ENCODE assay signal across 8 cellular contexts in genomic region chr7:5231811-5232484, GRCh38. TPM values are rescaled to one million over a fixed set of nuclear protein-coding genes. Genes with fewer than 3 reads are reported as not detected.
DNase-seq lines count a peak whose midpoint lies in the region; ATAC-seq and TF ChIP-seq lines count a peak whose summit lies in the region.

No MANE protein-coding gene starts in this region.

- H3K9me3 Mint-ChIP-seq in activated CD4-positive, alpha-beta T cell treated with anti-CD3 and anti-CD28 coated beads, Interleukin-2, amount 10 ng/mL, durations not matched to agents 7 days and 5 days = no peaks in the 10 kb centered on the region
- no peaks in the 10 kb centered on the region for H3K9me3 Mint-ChIP-seq in activated naive CD8-positive, alpha-beta T cell treated with anti-CD3 and anti-CD28 coated beads, Interleukin-2, amount 10 ng/mL, durations not matched to agents 7 days and 5 days
- H3K9me3 Mint-ChIP-seq in type B pancreatic cell = no peaks in the 10 kb centered on the region

- H3K4me3 Mint-ChIP-seq in activated CD4-positive, alpha-beta T cell treated with anti-CD3 and anti-CD28 coated beads, Interleukin-2, amount 10 ng/mL, durations not matched to agents 7 days and 5 days = no peak overlapping the region
- H3K4me3 Mint-ChIP-seq in activated naive CD8-positive, alpha-beta T cell treated with anti-CD3 and anti-CD28 coated beads, Interleukin-2, amount 10 ng/mL, durations not matched to agents 7 days and 5 days = peak overlapping the region; percentile 15
- H3K4me3 Mint-ChIP-seq in type B pancreatic cell = no peak overlapping the region

- no peaks in the 10 kb centered on the region for H3K27me3 Mint-ChIP-seq in activated CD4-positive, alpha-beta T cell treated with anti-CD3 and anti-CD28 coated beads, Interleukin-2, amount 10 ng/mL, durations not matched to agents 7 days and 5 days
- peaks cover 12% of the 10 kb centered on the region for H3K27me3 Mint-ChIP-seq in activated naive CD8-positive, alpha-beta T cell treated with anti-CD3 and anti-CD28 coated beads, Interleukin-2, amount 10 ng/mL, durations not matched to agents 7 days and 5 days
- H3K27me3 Mint-ChIP-seq in type B pancreatic cell = no peaks in the 10 kb centered on the region

- DNase-seq in activated CD4-positive, alpha-beta T cell treated with anti-CD3 and anti-CD28 coated beads, Interleukin-2, amount 10 ng/mL, durations not matched to agents 7 days and 5 days = no peak
- no peak for DNase-seq in activated CD4-positive, alpha-beta T cell treated with anti-CD3 and anti-CD28 coated beads for 1 hour
- no peak for DNase-seq in activated naive CD8-positive, alpha-beta T cell treated with anti-CD3 and anti-CD28 coated beads, Interleukin-2, amount 10 ng/mL, durations not matched to agents 7 days and 5 days
- DNase-seq in type B pancreatic cell (ENCODE audit: extremely low spot score, unreplicated experiment) = no peak
- DNase-seq in iPS-NIHi7 (ENCODE audit: extremely low spot score) = no peak
- no peak for DNase-seq in NCI-H1048 (lab: John Stamatoyannopoulos, UW)
- DNase-seq in NCI-H1105 treated with DMSO at 0.1 percent for 48 hours (lab: John Stamatoyannopoulos, UW) = no peak

- peaks cover 16% of the 10 kb centered on the region for H3K4me1 Mint-ChIP-seq in activated CD4-positive, alpha-beta T cell treated with anti-CD3 and anti-CD28 coated beads, Interleukin-2, amount 10 ng/mL, durations not matched to agents 7 days and 5 days
- peaks cover 13% of the 10 kb centered on the region for H3K4me1 Mint-ChIP-seq in activated naive CD8-positive, alpha-beta T cell treated with anti-CD3 and anti-CD28 coated beads, Interleukin-2, amount 10 ng/mL, durations not matched to agents 7 days and 5 days
- H3K4me1 Mint-ChIP-seq in type B pancreatic cell (ENCODE audit: unreplicated experiment) = peaks cover 18% of the 10 kb centered on the region

- POLR2A ChIA-PET in activated CD4-positive, alpha-beta T cell treated with anti-CD3 and anti-CD28 coated beads, Interleukin-2, amount 10 ng/mL, durations not matched to agents 7 days and 5 days (lab: Charles Lee) = no interaction called here
- POLR2A ChIA-PET in activated naive CD8-positive, alpha-beta T cell treated with anti-CD3 and anti-CD28 coated beads, Interleukin-2, amount 10 ng/mL, durations not matched to agents 7 days and 5 days (lab: Charles Lee) = no interaction called here

- no peak for TF ChIP-seq CTCF in type B pancreatic cell (conservative IDR thresholded peaks at IDR 0.05)

- peak; percentile 53 for ATAC-seq in HG03064 (IDR thresholded peaks at IDR 0.05; ENCODE audit: low read depth, unreplicated experiment)
- no peak for ATAC-seq in activated naive CD8-positive, alpha-beta T cell treated with anti-CD3 and anti-CD28 coated beads, Interleukin-2, amount 10 ng/mL, durations not matched to agents 7 days and 5 days (ENCODE audit: low read depth)

- CTCF ChIA-PET in activated CD4-positive, alpha-beta T cell treated with anti-CD3 and anti-CD28 coated beads, Interleukin-2, amount 10 ng/mL, durations not matched to agents 7 days and 5 days (lab: Charles Lee) = no interaction called here

- peaks cover 35% of the 10 kb centered on the region for H3K36me3 Mint-ChIP-seq in activated CD4-positive, alpha-beta T cell treated with anti-CD3 and anti-CD28 coated beads, Interleukin-2, amount 10 ng/mL, durations not matched to agents 7 days and 5 days (ENCODE audit: low read depth)
- peaks cover 16% of the 10 kb centered on the region for H3K36me3 Mint-ChIP-seq in activated naive CD8-positive, alpha-beta T cell treated with anti-CD3 and anti-CD28 coated beads, Interleukin-2, amount 10 ng/mL, durations not matched to agents 7 days and 5 days
- H3K36me3 Mint-ChIP-seq in type B pancreatic cell = peaks cover 23% of the 10 kb centered on the region

- peak overlapping the region; percentile 74 for H3K27ac Mint-ChIP-seq in activated CD4-positive, alpha-beta T cell treated with anti-CD3 and anti-CD28 coated beads, Interleukin-2, amount 10 ng/mL, durations not matched to agents 7 days and 5 days
- H3K27ac Mint-ChIP-seq in activated naive CD8-positive, alpha-beta T cell treated with anti-CD3 and anti-CD28 coated beads, Interleukin-2, amount 10 ng/mL, durations not matched to agents 7 days and 5 days = no peak overlapping the region
- peak overlapping the region; percentile 71 for H3K27ac Mint-ChIP-seq in type B pancreatic cell

RNA-seq across cellular contexts. Expression of gene WIPI2, which starts 41.9 kb away (rescaled TPM):
- 10 to 100 TPM; 62.2 to 62.7 TPM for total RNA-seq in activated CD4-positive, alpha-beta T cell treated with anti-CD3 and anti-CD28 coated beads, Interleukin-2, amount 10 ng/mL, durations not matched to agents 7 days and 5 days
- total RNA-seq in activated naive CD8-positive, alpha-beta T cell treated with anti-CD3 and anti-CD28 coated beads, Interleukin-2, amount 10 ng/mL, durations not matched to agents 7 days and 5 days = 10 to 100 TPM; 59.8 to 59.9 TPM
- total RNA-seq in type B pancreatic cell (ENCODE audit: low replicate concordance) = 84.3 and 89.5 TPM in 2 replicates

RNA-seq across cellular contexts. Expression of gene SLC29A4, which starts 50.8 kb away (rescaled TPM):
- total RNA-seq in activated CD4-positive, alpha-beta T cell treated with anti-CD3 and anti-CD28 coated beads, Interleukin-2, amount 10 ng/mL, durations not matched to agents 7 days and 5 days = under 1 TPM; 0.25 to 0.50 TPM
- 1 to 10 TPM; 1.6 to 3.1 TPM for total RNA-seq in activated naive CD8-positive, alpha-beta T cell treated with anti-CD3 and anti-CD28 coated beads, Interleukin-2, amount 10 ng/mL, durations not matched to agents 7 days and 5 days
- total RNA-seq in type B pancreatic cell (ENCODE audit: low replicate concordance) = 76.1 and 79.6 TPM in 2 replicates

Comparison
In these comparisons a context has a peak if more than half of its experiments do, and no peak if none do; other contexts are left out.
1. RNA of gene SLC29A4, which starts 50.8 kb away (total RNA-seq): 76.1 to 79.6 TPM in type B pancreatic cell; 1.6 to 3.1 TPM in activated naive CD8-positive, alpha-beta T cell treated with anti-CD3 and anti-CD28 coated beads, Interleukin-2, amount 10 ng/mL, durations not matched to agents 7 days and 5 days and 0.25 to 0.50 TPM in activated CD4-positive, alpha-beta T cell treated with anti-CD3 and anti-CD28 coated beads, Interleukin-2, amount 10 ng/mL, durations not matched to agents 7 days and 5 days; every median in the first group is over 10 times any median in the second.